Comparison of ENCODE assay signal across 1 cellular context in the genomic region with DNA sequence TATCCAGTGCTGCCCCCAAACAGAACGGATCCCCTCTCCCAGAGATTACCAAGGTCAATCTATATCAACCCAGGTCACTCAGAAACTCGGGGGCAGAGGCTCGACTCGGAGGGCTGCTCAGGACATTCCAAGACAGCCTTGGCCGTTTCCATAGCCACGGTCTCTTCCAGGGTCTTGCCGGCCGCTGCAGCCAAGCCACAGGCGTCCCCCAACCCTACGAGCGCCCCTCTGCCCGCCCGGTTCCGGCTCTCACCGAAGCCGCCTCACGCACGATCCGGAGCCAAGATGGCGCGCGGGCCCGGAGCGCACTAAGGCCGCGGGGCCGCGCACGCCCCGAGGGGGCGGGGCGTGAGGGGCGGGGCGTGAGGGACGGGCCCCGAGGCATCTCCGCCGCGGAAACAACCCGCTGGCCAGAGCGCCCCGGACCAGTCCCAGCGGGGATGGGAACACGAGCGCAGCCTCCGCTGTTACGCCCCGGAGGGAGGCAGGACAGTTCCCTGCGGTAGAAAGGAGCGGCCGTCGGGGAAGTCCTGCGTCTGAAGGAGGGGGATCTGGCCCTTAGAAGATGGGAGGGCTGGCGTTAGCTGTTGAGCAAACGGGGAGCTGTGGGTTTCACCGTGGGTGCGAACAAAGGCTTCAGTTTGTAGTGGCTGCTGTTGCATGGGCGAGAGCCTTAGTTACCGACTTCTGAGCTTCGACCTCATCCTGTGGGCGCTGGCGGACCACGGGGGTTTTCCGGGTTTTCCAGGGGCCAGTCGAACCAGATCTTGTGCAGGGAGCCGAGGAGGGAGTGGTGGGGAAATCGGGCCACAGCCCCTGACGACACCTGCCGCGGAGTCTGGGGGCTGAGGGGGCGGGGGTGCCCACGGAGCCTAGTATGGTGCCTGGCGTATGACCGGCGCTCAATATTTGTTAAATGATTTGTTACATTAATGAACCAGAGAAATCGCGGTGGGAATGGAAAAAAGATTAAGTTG.
TF ChIP-seq lines count a peak whose summit lies in the region.

A gene with protein sequence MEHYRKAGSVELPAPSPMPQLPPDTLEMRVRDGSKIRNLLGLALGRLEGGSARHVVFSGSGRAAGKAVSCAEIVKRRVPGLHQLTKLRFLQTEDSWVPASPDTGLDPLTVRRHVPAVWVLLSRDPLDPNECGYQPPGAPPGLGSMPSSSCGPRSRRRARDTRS (minus strand): TSS at position 287 of the 977 bp plus-strand sequence. CDS start 801 bp downstream, outside the sequence.

TF ChIP-seq in WTC11, 78 proteins besides CTCF, POLR2A, EP300 and RAD21 (continued from another document and continues in another):
- TF ChIP-seq, protein P1, sequence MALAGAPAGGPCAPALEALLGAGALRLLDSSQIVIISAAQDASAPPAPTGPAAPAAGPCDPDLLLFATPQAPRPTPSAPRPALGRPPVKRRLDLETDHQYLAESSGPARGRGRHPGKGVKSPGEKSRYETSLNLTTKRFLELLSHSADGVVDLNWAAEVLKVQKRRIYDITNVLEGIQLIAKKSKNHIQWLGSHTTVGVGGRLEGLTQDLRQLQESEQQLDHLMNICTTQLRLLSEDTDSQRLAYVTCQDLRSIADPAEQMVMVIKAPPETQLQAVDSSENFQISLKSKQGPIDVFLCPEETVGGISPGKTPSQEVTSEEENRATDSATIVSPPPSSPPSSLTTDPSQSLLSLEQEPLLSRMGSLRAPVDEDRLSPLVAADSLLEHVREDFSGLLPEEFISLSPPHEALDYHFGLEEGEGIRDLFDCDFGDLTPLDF (CRISPR knock-in tag; IDR thresholded peaks at IDR 0.05), result no peak
- TF ChIP-seq CDX4 (CRISPR knock-in tag; IDR thresholded peaks at IDR 0.05; ENCODE audit: borderline replicate concordance) (no peak), TP53 (CRISPR knock-in tag; IDR thresholded peaks at IDR 0.05) (no peak), ZBTB21 (CRISPR knock-in tag; IDR thresholded peaks at IDR 0.05; ENCODE audit: borderline replicate concordance) (no peak), ZNF121 (CRISPR knock-in tag; IDR thresholded peaks at IDR 0.05) (no peak), USF2 (CRISPR knock-in tag; IDR thresholded peaks at IDR 0.05) (peak; percentile 28; the same call in 1 of the 2 replicates), NFE2L1 (CRISPR knock-in tag; IDR thresholded peaks at IDR 0.05) (no peak), ATF1 (CRISPR knock-in tag; IDR thresholded peaks at IDR 0.05) (no peak), ESRRA (CRISPR knock-in tag; IDR thresholded peaks at IDR 0.05; ENCODE audit: borderline replicate concordance) (0 out of 2 replicates have a peak, but pooled peaks have one; percentile 55), EMX1 (CRISPR knock-in tag; IDR thresholded peaks at IDR 0.05) (no peak), HMGA2 (CRISPR knock-in tag; IDR thresholded peaks at IDR 0.05) (no peak), MXD4 (CRISPR knock-in tag; IDR thresholded peaks at IDR 0.05; ENCODE audit: borderline replicate concordance) (no peak), IRF1 (CRISPR knock-in tag; IDR thresholded peaks at IDR 0.05) (no peak), ZNF317 (CRISPR knock-in tag; IDR thresholded peaks at IDR 0.05; ENCODE audit: borderline replicate concordance, low read depth) (no peak), ATF3 (CRISPR knock-in tag; conservative IDR thresholded peaks at IDR 0.05) (no peak), ERG (CRISPR knock-in tag; IDR thresholded peaks at IDR 0.05) (no peak), FOXP1 (CRISPR knock-in tag; IDR thresholded peaks at IDR 0.05; ENCODE audit: borderline replicate concordance) (no peak; the same call in 1 of the 2 replicates), TEAD1 (CRISPR knock-in tag; IDR thresholded peaks at IDR 0.05) (peak; percentile 53; the same call in 1 of the 2 replicates), ZNF232 (CRISPR knock-in tag; IDR thresholded peaks at IDR 0.05) (no peak), SMAD3 (CRISPR knock-in tag; IDR thresholded peaks at IDR 0.05; ENCODE audit: borderline replicate concordance) (no peak; the same call in 1 of the 2 replicates), ATF2 (CRISPR knock-in tag; IDR thresholded peaks at IDR 0.05; ENCODE audit: borderline replicate concordance, low read depth) (no peak), FOXJ3 (CRISPR knock-in tag; IDR thresholded peaks at IDR 0.05; ENCODE audit: borderline replicate concordance) (no peak), RORB (CRISPR knock-in tag; IDR thresholded peaks at IDR 0.05) (no peak), GABPB1 (CRISPR knock-in tag; IDR thresholded peaks at IDR 0.05) (0 out of 2 replicates have a peak, but pooled peaks have one; percentile 30), STAT6 (CRISPR knock-in tag; conservative IDR thresholded peaks at IDR 0.05; ENCODE audit: low read depth) (no peak), ZNF671 (CRISPR knock-in tag; IDR thresholded peaks at IDR 0.05) (no peak)
- TF ChIP-seq, protein P2, sequence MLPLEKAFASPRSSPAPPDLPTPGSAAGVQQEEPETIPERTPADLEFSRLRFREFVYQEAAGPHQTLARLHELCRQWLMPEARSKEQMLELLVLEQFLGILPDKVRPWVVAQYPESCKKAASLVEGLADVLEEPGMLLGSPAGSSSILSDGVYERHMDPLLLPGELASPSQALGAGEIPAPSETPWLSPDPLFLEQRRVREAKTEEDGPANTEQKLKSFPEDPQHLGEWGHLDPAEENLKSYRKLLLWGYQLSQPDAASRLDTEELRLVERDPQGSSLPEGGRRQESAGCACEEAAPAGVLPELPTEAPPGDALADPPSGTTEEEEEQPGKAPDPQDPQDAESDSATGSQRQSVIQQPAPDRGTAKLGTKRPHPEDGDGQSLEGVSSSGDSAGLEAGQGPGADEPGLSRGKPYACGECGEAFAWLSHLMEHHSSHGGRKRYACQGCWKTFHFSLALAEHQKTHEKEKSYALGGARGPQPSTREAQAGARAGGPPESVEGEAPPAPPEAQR (CRISPR knock-in tag; IDR thresholded peaks at IDR 0.05), result no peak
- TF ChIP-seq, protein P3, sequence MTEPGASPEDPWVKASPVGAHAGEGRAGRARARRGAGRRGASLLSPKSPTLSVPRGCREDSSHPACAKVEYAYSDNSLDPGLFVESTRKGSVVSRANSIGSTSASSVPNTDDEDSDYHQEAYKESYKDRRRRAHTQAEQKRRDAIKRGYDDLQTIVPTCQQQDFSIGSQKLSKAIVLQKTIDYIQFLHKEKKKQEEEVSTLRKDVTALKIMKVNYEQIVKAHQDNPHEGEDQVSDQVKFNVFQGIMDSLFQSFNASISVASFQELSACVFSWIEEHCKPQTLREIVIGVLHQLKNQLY (CRISPR knock-in tag; IDR thresholded peaks at IDR 0.05), result no peak
- TF ChIP-seq, protein P4, sequence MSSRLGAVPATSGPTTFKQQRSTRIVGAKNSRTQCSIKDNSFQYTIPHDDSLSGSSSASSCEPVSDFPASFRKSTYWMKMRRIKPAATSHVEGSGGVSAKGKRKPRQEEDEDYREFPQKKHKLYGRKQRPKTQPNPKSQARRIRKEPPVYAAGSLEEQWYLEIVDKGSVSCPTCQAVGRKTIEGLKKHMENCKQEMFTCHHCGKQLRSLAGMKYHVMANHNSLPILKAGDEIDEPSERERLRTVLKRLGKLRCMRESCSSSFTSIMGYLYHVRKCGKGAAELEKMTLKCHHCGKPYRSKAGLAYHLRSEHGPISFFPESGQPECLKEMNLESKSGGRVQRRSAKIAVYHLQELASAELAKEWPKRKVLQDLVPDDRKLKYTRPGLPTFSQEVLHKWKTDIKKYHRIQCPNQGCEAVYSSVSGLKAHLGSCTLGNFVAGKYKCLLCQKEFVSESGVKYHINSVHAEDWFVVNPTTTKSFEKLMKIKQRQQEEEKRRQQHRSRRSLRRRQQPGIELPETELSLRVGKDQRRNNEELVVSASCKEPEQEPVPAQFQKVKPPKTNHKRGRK (CRISPR knock-in tag; IDR thresholded peaks at IDR 0.05; ENCODE audit: borderline replicate concordance), result no peak
- TF ChIP-seq, protein P5, sequence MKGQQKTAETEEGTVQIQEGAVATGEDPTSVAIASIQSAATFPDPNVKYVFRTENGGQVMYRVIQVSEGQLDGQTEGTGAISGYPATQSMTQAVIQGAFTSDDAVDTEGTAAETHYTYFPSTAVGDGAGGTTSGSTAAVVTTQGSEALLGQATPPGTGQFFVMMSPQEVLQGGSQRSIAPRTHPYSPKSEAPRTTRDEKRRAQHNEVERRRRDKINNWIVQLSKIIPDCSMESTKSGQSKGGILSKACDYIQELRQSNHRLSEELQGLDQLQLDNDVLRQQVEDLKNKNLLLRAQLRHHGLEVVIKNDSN (CRISPR knock-in tag; IDR thresholded peaks at IDR 0.05), result peak; percentile 39; the same call in 1 of the 2 replicates
- TF ChIP-seq, protein P6, sequence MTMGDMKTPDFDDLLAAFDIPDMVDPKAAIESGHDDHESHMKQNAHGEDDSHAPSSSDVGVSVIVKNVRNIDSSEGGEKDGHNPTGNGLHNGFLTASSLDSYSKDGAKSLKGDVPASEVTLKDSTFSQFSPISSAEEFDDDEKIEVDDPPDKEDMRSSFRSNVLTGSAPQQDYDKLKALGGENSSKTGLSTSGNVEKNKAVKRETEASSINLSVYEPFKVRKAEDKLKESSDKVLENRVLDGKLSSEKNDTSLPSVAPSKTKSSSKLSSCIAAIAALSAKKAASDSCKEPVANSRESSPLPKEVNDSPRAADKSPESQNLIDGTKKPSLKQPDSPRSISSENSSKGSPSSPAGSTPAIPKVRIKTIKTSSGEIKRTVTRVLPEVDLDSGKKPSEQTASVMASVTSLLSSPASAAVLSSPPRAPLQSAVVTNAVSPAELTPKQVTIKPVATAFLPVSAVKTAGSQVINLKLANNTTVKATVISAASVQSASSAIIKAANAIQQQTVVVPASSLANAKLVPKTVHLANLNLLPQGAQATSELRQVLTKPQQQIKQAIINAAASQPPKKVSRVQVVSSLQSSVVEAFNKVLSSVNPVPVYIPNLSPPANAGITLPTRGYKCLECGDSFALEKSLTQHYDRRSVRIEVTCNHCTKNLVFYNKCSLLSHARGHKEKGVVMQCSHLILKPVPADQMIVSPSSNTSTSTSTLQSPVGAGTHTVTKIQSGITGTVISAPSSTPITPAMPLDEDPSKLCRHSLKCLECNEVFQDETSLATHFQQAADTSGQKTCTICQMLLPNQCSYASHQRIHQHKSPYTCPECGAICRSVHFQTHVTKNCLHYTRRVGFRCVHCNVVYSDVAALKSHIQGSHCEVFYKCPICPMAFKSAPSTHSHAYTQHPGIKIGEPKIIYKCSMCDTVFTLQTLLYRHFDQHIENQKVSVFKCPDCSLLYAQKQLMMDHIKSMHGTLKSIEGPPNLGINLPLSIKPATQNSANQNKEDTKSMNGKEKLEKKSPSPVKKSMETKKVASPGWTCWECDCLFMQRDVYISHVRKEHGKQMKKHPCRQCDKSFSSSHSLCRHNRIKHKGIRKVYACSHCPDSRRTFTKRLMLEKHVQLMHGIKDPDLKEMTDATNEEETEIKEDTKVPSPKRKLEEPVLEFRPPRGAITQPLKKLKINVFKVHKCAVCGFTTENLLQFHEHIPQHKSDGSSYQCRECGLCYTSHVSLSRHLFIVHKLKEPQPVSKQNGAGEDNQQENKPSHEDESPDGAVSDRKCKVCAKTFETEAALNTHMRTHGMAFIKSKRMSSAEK (CRISPR knock-in tag; IDR thresholded peaks at IDR 0.05; ENCODE audit: borderline replicate concordance), result no peak
